ENCODE assay signal across 1 cellular context in genomic region chr12:52501490-52501889, GRCh38.
TF ChIP-seq lines count a peak whose summit lies in the region.

No MANE protein-coding gene starts in this region.

TF ChIP-seq in HCT116, 20 proteins besides CTCF, POLR2A, EP300 and RAD21 (continued from another document):
- TF ChIP-seq REST (IDR thresholded peaks at IDR 0.05; ENCODE audit: low read depth), result no peak
- TF ChIP-seq JUND (IDR thresholded peaks at IDR 0.05), result no peak
- no peak for TF ChIP-seq EZH2phosphoT487 (IDR thresholded peaks at IDR 0.05; ENCODE audit: borderline replicate concordance)
- TF ChIP-seq ELF1 (IDR thresholded peaks at IDR 0.05; ENCODE audit: borderline replicate concordance, low read depth), result no peak
- no peak for TF ChIP-seq EGR1 (IDR thresholded peaks at IDR 0.05; ENCODE audit: low read depth)
- no peak for TF ChIP-seq FOSL1 (IDR thresholded peaks at IDR 0.05; ENCODE audit: low read depth)
- no peak for TF ChIP-seq CBX3 (IDR thresholded peaks at IDR 0.05; ENCODE audit: low read depth)
- no peak for TF ChIP-seq POLR2AphosphoS5 (IDR thresholded peaks at IDR 0.05; ENCODE audit: low read depth, low read length)
- TF ChIP-seq YY1 (IDR thresholded peaks at IDR 0.05; ENCODE audit: extremely low read depth, insufficient replicate concordance, low read depth, low read length), result no peak
- no peak for TF ChIP-seq EZH2 (IDR thresholded peaks at IDR 0.05)
- TF ChIP-seq ZFX (IDR thresholded peaks at IDR 0.05), result no peak
- no peak for TF ChIP-seq MAX (IDR thresholded peaks at IDR 0.05)
- TF ChIP-seq TCF7L2 (IDR thresholded peaks at IDR 0.05; ENCODE audit: borderline replicate concordance, extremely low read depth, insufficient read depth, insufficient read length), result no peak
- TF ChIP-seq CEBPB (IDR thresholded peaks at IDR 0.05; ENCODE audit: low read depth), result no peak
- no peak for TF ChIP-seq ZNF274 (IDR thresholded peaks at IDR 0.05; ENCODE audit: low read depth, low read length)
- no peak for TF ChIP-seq SRF (IDR thresholded peaks at IDR 0.05; ENCODE audit: low read depth)
